ENCODE assay signal across 9 cellular contexts in the genomic region with DNA sequence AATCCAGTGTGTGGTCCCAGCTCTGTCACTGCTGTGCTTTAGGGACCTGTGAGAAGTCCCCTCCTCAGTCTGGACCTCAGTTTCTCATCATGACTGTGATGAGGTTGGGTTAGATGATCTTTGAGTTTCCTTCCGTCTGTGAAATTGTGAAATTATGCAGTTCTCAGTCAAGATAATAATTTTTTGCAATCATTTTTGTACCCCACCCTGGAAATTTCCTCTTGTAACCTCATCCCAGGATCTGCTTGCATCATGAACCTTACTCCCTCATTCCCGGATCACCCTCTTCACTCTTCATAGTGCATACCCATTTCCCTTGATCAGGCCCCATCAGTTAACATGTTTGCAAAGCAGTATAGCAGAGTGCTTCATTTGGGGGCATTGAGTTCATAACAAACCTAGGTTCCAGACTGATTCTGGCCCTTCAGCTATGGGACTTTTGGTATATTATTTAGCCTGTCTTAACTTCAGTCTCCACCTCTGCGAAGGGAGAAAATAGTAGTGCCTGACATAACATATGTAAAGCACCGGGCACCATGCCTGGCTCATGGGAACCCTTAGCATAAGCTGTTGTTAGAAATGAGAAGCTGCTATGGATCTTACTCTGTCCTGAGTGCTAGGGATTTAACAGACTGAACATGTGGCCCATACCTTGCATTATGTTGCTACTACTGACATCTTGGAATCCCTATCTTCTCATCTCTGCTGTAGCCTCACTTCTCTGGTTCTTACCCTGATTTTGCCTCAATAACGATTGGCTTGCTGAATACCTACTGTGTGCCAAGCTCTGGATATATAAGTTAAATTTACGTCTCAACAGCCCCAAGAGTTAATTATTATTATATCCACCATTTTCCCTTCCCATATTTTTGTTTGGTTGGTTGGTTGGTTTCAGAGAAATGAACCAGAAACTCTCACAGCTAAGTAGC. TPM values are rescaled to one million over a fixed set of nuclear protein-coding genes. Genes with fewer than 3 reads are reported as not detected.
DNase-seq lines count a peak whose midpoint lies in the region; ATAC-seq, FAIRE-seq and TF ChIP-seq lines count a peak whose summit lies in the region.
"Had no signal": no experiment of that assay in that cellular context is flagged by ENCODE, and none has a peak within 500 bp of the region (broad histone marks: within the 10 kb centered on the region; RNA-seq: fewer than 3 reads in every experiment).

No MANE protein-coding gene starts in this region.

- no peaks in the 10 kb centered on the region for H3K27me3 Mint-ChIP-seq in CD4-positive, alpha-beta T cell

- H3K36me3 ChIP-seq in duodenal mucosa (ENCODE audit: control insufficient read depth in 1 of 2, insufficient read depth in 2 of 2, low read length in 2 of 2), result no peaks in the 10 kb centered on the region
- no peaks in the 10 kb centered on the region for H3K36me3 ChIP-seq in neuronal stem cell (replicated peaks in 1 of 2; ENCODE audit: control insufficient read depth in 2 of 2, insufficient read depth in 2 of 2, low read length in 2 of 2)

- peak overlapping the region; percentile 93 for H3K27ac ChIP-seq in CD4-positive, alpha-beta T cell (ENCODE audit: low read depth, low read length)
- H3K27ac ChIP-seq in duodenal mucosa (ENCODE audit: low read depth, low read length), result peak overlapping the region; percentile 95
- no peak overlapping the region for H3K27ac ChIP-seq in neuronal stem cell (replicated peaks; ENCODE audit: low read length)

- H4K91ac ChIP-seq in neuronal stem cell (ENCODE audit: low read depth, low read length, poor library complexity), result no peak overlapping the region

- H3K36me3 Mint-ChIP-seq in CD4-positive, alpha-beta T cell (ENCODE audit: low read depth), result peaks cover 15% of the 10 kb centered on the region

- H3K4me1 ChIP-seq in duodenal mucosa (ENCODE audit: control insufficient read depth in 1 of 2, insufficient read depth in 2 of 2, low read length in 2 of 2) (peaks cover 18 to 22% of the 10 kb centered on the region in 2 donors), neuronal stem cell (ENCODE audit: control insufficient read depth in 2 of 2, insufficient read depth in 1 of 2, low read depth in 1 of 2, low read length in 2 of 2) (peaks cover 4 to 8% of the 10 kb centered on the region in 2 donors)

- H3K4me1 Mint-ChIP-seq in CD4-positive, alpha-beta T cell (ENCODE audit: low read depth), result peaks cover 71% of the 10 kb centered on the region

- H3K9ac ChIP-seq in duodenal mucosa (ENCODE audit: low read depth in 1 of 2, low read length in 2 of 2), result peak overlapping the region; percentile 75 to 89
- no peak overlapping the region for H3K9ac ChIP-seq in neuronal stem cell (ENCODE audit: low read depth, low read length, poor library complexity)

- CTCF ChIA-PET in CD4-positive, alpha-beta T cell (lab: Charles Lee), result no interaction called here

- no peak for ATAC-seq in CD4-positive, alpha-beta T cell (ENCODE audit: poor library complexity)
- ATAC-seq in HG03571 (IDR thresholded peaks at IDR 0.05; ENCODE audit: unreplicated experiment), result no peak

- H3K79me1 ChIP-seq in neuronal stem cell (ENCODE audit: low read depth, low read length), result peaks cover 3% of the 10 kb centered on the region

- no peak overlapping the region for H3K14ac ChIP-seq in neuronal stem cell (ENCODE audit: low read length)

- no peaks in the 10 kb centered on the region for H3K9me3 Mint-ChIP-seq in CD4-positive, alpha-beta T cell

- no CpG with 5 or more reads among the region's 6 CpGs for WGBS in neuronal stem cell (ENCODE audit: extremely low coverage in 2 of 2, insufficient read length in 2 of 2, insufficient replicate concordance in 1 of 2), 2 donors

- no peak overlapping the region for H3K23ac ChIP-seq in neuronal stem cell (ENCODE audit: low read depth, low read length, poor library complexity)

- no peak for TF ChIP-seq CTCF in CD4-positive, alpha-beta T cell (IDR thresholded peaks at IDR 0.05)
- no peak for TF ChIP-seq CTCF in GM10266 (IDR thresholded peaks at IDR 0.05; ENCODE audit: control insufficient read depth, insufficient read depth, low read depth, missing control alignments)

- peak overlapping the region; percentile 97 for H2AFZ ChIP-seq in neuronal stem cell (ENCODE audit: low read length)

- H2AK5ac ChIP-seq in neuronal stem cell (ENCODE audit: low read depth, low read length), result no peak overlapping the region

- intact Hi-C loops in CD4-positive, alpha-beta T cell (cut with DNase I, micrococcal nuclease), result loop anchor here in 1 of 2 experiments (10.0 kb wide), 1 partner anchor 764 kb away; a partner anchor contains a TSS

- DNase-seq in CD4-positive, alpha-beta T cell, result no peak
- peak; percentile 35 for DNase-seq in NCI-H82 treated with DMSO at 0.1 percent for 48 hours (lab: John Stamatoyannopoulos, UW; ENCODE audit: unreplicated experiment)
- DNase-seq in neuronal stem cell (ENCODE audit: low spot score), result no peak
- no peak for DNase-seq in GM19239 (ENCODE audit: insufficient read length, low spot score)
- DNase-seq in foreskin melanocyte, result no peak
- DNase-seq in GM10266 (ENCODE audit: extremely low spot score), result no peak

- no peak overlapping the region for H2BK15ac ChIP-seq in neuronal stem cell (ENCODE audit: low read length)

- H3K4me3 ChIP-seq in duodenal mucosa (ENCODE audit: low read depth in 1 of 2, low read length in 2 of 2) (peak overlapping the region; percentile 79 to 93), neuronal stem cell (ENCODE audit: low read length in 2 of 2) (peak overlapping the region in 1 of 2 donors; percentile 78)

- H3K4ac ChIP-seq in neuronal stem cell (ENCODE audit: low read length), result no peak overlapping the region

- no peak overlapping the region for H2BK12ac ChIP-seq in neuronal stem cell (ENCODE audit: low read length)

- no peak overlapping the region for H3K18ac ChIP-seq in neuronal stem cell (ENCODE audit: low read length)

- no peaks in the 10 kb centered on the region for H3K27me3 ChIP-seq in CD4-positive, alpha-beta T cell (ENCODE audit: control insufficient read depth, insufficient read depth, low read length)
- H3K27me3 ChIP-seq in duodenal mucosa (ENCODE audit: control insufficient read depth in 1 of 2, insufficient read depth in 2 of 2, low read length in 2 of 2) (no peaks in the 10 kb centered on the region), neuronal stem cell (ENCODE audit: control insufficient read depth in 3 of 3, insufficient read depth in 3 of 3, low read depth in 1 of 3, low read length in 3 of 3) (no peaks in the 10 kb centered on the region)

- no peaks in the 10 kb centered on the region for H3K9me3 ChIP-seq in CD4-positive, alpha-beta T cell (ENCODE audit: control insufficient read depth, low read length)
- H3K9me3 ChIP-seq in duodenal mucosa (ENCODE audit: control insufficient read depth in 1 of 2, low read length in 2 of 2), result no peaks in the 10 kb centered on the region
- no peaks in the 10 kb centered on the region for H3K9me3 ChIP-seq in neuronal stem cell (replicated peaks in 1 of 2; ENCODE audit: control insufficient read depth in 2 of 2, insufficient read depth in 1 of 2, low read depth in 1 of 2, low read length in 2 of 2)

- no peak overlapping the region for H2BK120ac ChIP-seq in neuronal stem cell (ENCODE audit: low read depth, low read length)

- no peak overlapping the region for H2BK5ac ChIP-seq in neuronal stem cell (ENCODE audit: low read length)

- H3K4me3 Mint-ChIP-seq in CD4-positive, alpha-beta T cell, result peak overlapping the region; percentile 95

- POLR2A ChIA-PET in CD4-positive, alpha-beta T cell (lab: Charles Lee), result no interaction called here

- FAIRE-seq in GM19239 (lab: Jason Lieb, UNC), result no peak
- FAIRE-seq: TTC549 had no signal

- H3K27ac Mint-ChIP-seq in CD4-positive, alpha-beta T cell, result peak overlapping the region; percentile 98

- no peak overlapping the region for H3K4me2 ChIP-seq in neuronal stem cell (ENCODE audit: insufficient read depth, low read length, poor library complexity, severe bottlenecking)

- no peak overlapping the region for H4K8ac ChIP-seq in neuronal stem cell (ENCODE audit: low read depth, low read length)

RNA-seq across cellular contexts. Expression of a gene that starts 1.4 kb away (rescaled TPM):
- total RNA-seq in CD4-positive, alpha-beta T cell, result 10 to 100 TPM; 46.1 to 53.4 TPM
- polyA plus RNA-seq in neuronal stem cell (2013, experiment 1 of 2), result 22.2 TPM
- 22.2 TPM for polyA plus RNA-seq in neuronal stem cell (2013, experiment 2 of 2)

RNA-seq across cellular contexts. Expression of a gene that starts 36.7 kb away (rescaled TPM):
- 100 to 1,000 TPM; 209 to 212 TPM for total RNA-seq in CD4-positive, alpha-beta T cell
- polyA plus RNA-seq in neuronal stem cell (2013, experiment 1 of 2), result 0.50 TPM
- 0.62 TPM for polyA plus RNA-seq in neuronal stem cell (2013, experiment 2 of 2)

RNA-seq across cellular contexts. Expression of a gene that starts 47.1 kb away (rescaled TPM):
- not detected for total RNA-seq in CD4-positive, alpha-beta T cell
- polyA plus RNA-seq in neuronal stem cell (2013, experiment 1 of 2), result 17.3 TPM
- polyA plus RNA-seq in neuronal stem cell (2013, experiment 2 of 2), result 17.3 TPM
